In genomic region chr12:39672976-39673375, GRCh38 we compare ENCODE assay signal across 29 cellular contexts. TPM values are rescaled to one million over a fixed set of nuclear protein-coding genes. Genes with fewer than 3 reads are reported as not detected.
"Had no signal": no experiment of that assay in that cellular context is flagged by ENCODE, and none has a peak within 500 bp of the region (broad histone marks: within the 10 kb centered on the region; RNA-seq: fewer than 3 reads in every experiment).

No MANE protein-coding gene starts in this region.

- H3K4me3 ChIP-seq: breast epithelium, esophagus muscularis mucosa, hepatocyte, lower lobe of right lung, mucosa of descending colon, prostate gland, transverse colon, uterus had no signal

- ATAC-seq: activated T-helper 17 cell treated with anti-CD3 and anti-CD28 coated beads, Interleukin-2, amount 50 U/mL, for 72 hours; effector memory CD8-positive, alpha-beta T cell; left lobe of liver; mucosa of descending colon; stimulated activated naive B cell treated with anti-CD40 and anti-IgM and Interleukin-4, amounts not matched to agents 10 μg/mL and 1 μg/mL and 100 μg/mL, for 72 hours had no signal

- H3K9me3 ChIP-seq: mucosa of descending colon, prostate gland, transverse colon had no signal

- H3K27me3 ChIP-seq: breast epithelium, esophagus muscularis mucosa, hepatocyte, transverse colon, uterus had no signal

- H3K27ac Mint-ChIP-seq: activated CD4-positive, alpha-beta memory T cell treated with anti-CD3 and anti-CD28 coated beads, Interleukin-2, amount 10 ng/mL, durations not matched to agents 7 days and 5 days; activated naive CD8-positive, alpha-beta T cell; activated T-cell treated with anti-CD3 and anti-CD28 coated beads, Interleukin-2, amount 50 U/mL, for 24 hours; effector memory CD8-positive, alpha-beta T cell; immature natural killer cell; stimulated activated naive B cell treated with anti-CD40 and anti-IgM and Interleukin-4, amounts not matched to agents 10 μg/mL and 1 μg/mL and 100 μg/mL, for 72 hours had no signal

- H3K36me3 ChIP-seq: breast epithelium, esophagus muscularis mucosa, lower lobe of right lung, prostate gland, transverse colon, uterus had no signal

- H3K4me1 ChIP-seq: breast epithelium, esophagus muscularis mucosa, lower lobe of right lung, prostate gland, transverse colon, uterus had no signal

- H3K27ac ChIP-seq: breast epithelium, esophagus muscularis mucosa, hepatocyte, lower lobe of right lung, prostate gland, transverse colon, uterus had no signal

- H3K4me2 ChIP-seq: hepatocyte had no signal

- DNase-seq: activated CD4-positive, alpha-beta memory T cell treated with anti-CD3 and anti-CD28 coated beads, Interleukin-2, amount 10 ng/mL, durations not matched to agents 7 days and 5 days; activated CD4-positive, alpha-beta T cell treated with anti-CD3 and anti-CD28 coated beads for 48 hours; activated CD4-positive, CD25-positive, alpha-beta regulatory T cell; activated T-cell treated with anti-CD3 and anti-CD28 coated beads, Interleukin-2, amount 50 U/mL, for 24 hours; amniotic stem cell; effector memory CD8-positive, alpha-beta T cell; glutamatergic neuron; immature natural killer cell; lower lobe of right lung; mesendoderm; mucosa of descending colon; stimulated activated CD4-positive, alpha-beta T cell treated with anti-CD3 and anti-CD28 coated beads, Interleukin-2, amount 100 ng/mL, for 48 hours; stimulated activated CD8-positive, alpha-beta memory T cell treated with anti-CD3 and anti-CD28 coated beads, Interleukin-4, amount 100 ng/mL, for 48 hours; stimulated activated naive B cell treated with anti-CD40 and anti-IgM and Interleukin-4, amounts not matched to agents 10 μg/mL and 1 μg/mL and 100 μg/mL, for 72 hours; T1000; transverse colon; uterus had no signal

- H3K79me2 ChIP-seq: hepatocyte had no signal

- H2AFZ ChIP-seq: hepatocyte had no signal

- H3K4me3 Mint-ChIP-seq: activated CD4-positive, alpha-beta memory T cell treated with anti-CD3 and anti-CD28 coated beads, Interleukin-2, amount 10 ng/mL, durations not matched to agents 7 days and 5 days; activated naive CD8-positive, alpha-beta T cell; activated T-cell treated with anti-CD3 and anti-CD28 coated beads, Interleukin-2, amount 50 U/mL, for 24 hours; activated T-helper 17 cell treated with anti-CD3 and anti-CD28 coated beads, Interleukin-2, amount 50 U/mL, for 72 hours; central memory CD8-positive, alpha-beta T cell; immature natural killer cell; stimulated activated naive B cell treated with anti-CD40 and anti-IgM and Interleukin-4, amounts not matched to agents 10 μg/mL and 1 μg/mL and 100 μg/mL, for 72 hours had no signal

- H3K27me3 Mint-ChIP-seq: activated naive CD8-positive, alpha-beta T cell; activated T-cell treated with anti-CD3 and anti-CD28 coated beads, Interleukin-2, amount 50 U/mL, for 24 hours; activated T-helper 17 cell treated with anti-CD3 and anti-CD28 coated beads, Interleukin-2, amount 50 U/mL, for 72 hours; central memory CD8-positive, alpha-beta T cell; effector memory CD8-positive, alpha-beta T cell had no signal

RNA-seq across cellular contexts. Expression of gene ABCD2, which starts 53.4 kb away (rescaled TPM):
- total RNA-seq: dermis microvascular lymphatic vessel endothelial cell, endothelial cell of umbilical vein, kidney epithelial cell, osteocyte had no signal
